Comparison of ENCODE assay signal across 1 cellular context in genomic region chr12:123248129-123248528, GRCh38.
TF ChIP-seq lines count a peak whose summit lies in the region.

No MANE protein-coding gene starts in this region.

TF ChIP-seq in HepG2, 621 proteins besides CTCF, POLR2A, EP300 and RAD21:
- peak; percentile 91; the same call in 1 of the 2 replicates for TF ChIP-seq ZNF317 (CRISPR knock-in tag; IDR thresholded peaks at IDR 0.05)
